8 cellular contexts compared by ENCODE assay signal in genomic region chr5:72955768-72956323, GRCh38. TPM values are rescaled to one million over a fixed set of nuclear protein-coding genes. Genes with fewer than 3 reads are reported as not detected.
DNase-seq lines count a peak whose midpoint lies in the region; ATAC-seq and TF ChIP-seq lines count a peak whose summit lies in the region.

Gene FCHO2, plus strand, starts transcription at chr5:72956041. Its CDS starts 56 bp downstream, at chr5:72956097.

- peak within 1 kb of the TSS; percentile 95 for H2AFZ ChIP-seq in OCI-LY7 (ENCODE audit: low read length)

- BruUV-seq in OCI-LY7 (replicated peaks; lab: Mats Ljungman, UMichigan), result no TSS peak

- H3K4me1 ChIP-seq in OCI-LY7 (ENCODE audit: insufficient read depth, low read length, poor library complexity, severe bottlenecking), result peaks cover 18% of the 10 kb centered on the region
- H3K4me1 ChIP-seq in mucosa of descending colon (ENCODE audit: low read depth), result peaks cover 12% of the 10 kb centered on the region

- POLR2A ChIA-PET in OCI-LY7 (lab: Charles Lee), result interaction anchor here (0.9 to 1.1 kb wide), 3 partner anchors 11 to 107 kb away, joined by 3 to 5 read pairs (median 3); no protein-coding TSS in a partner anchor

- DNase-seq in DMS114 treated with DMSO at 0.1 percent for 48 hours (lab: John Stamatoyannopoulos, UW; ENCODE audit: unreplicated experiment) (peak; percentile 90), HuH-7.5 (ENCODE audit: low spot score) (peak; percentile 90), OCI-LY7 (ENCODE audit: low spot score) (peak; percentile 95), activated T-cell treated with anti-CD3 and anti-CD28 coated beads for 48 hours (ENCODE audit: low read depth) (peak; percentile 93), epithelial cell of prostate (ENCODE audit: low read depth, low spot score) (peak; percentile 90), mucosa of descending colon (peak; percentile 99 to 100 (median 99))
- peak; percentile 93 to 95 for DNase-seq in stimulated activated CD8-positive, alpha-beta memory T cell treated with anti-CD3 and anti-CD28 coated beads, Interleukin-4, amount 100 ng/mL, for 1 hour (ENCODE audit: low read depth in 2 of 2, low spot score in 1 of 2)

- H3K9me3 ChIP-seq in OCI-LY7 (ENCODE audit: low read length) (no peaks in the 10 kb centered on the region), mucosa of descending colon (no peaks in the 10 kb centered on the region)

- H3K36me3 ChIP-seq in OCI-LY7 (ENCODE audit: insufficient read depth, low read length), result no peaks in the 10 kb centered on the region
- H3K36me3 ChIP-seq in mucosa of descending colon (ENCODE audit: low read depth), result no peaks in the 10 kb centered on the region

- CTCF ChIA-PET in OCI-LY7 (lab: Charles Lee; ENCODE audit: unreplicated experiment), result interaction anchor here (0.6 kb wide), 1 partner anchor 327 kb away, joined by 3 read pairs; no protein-coding TSS in a partner anchor

- intact Hi-C loops in OCI-LY7 (cut with micrococcal nuclease; ENCODE audit: unreplicated experiment) (loop anchor here (5.0 kb wide), 4 partner anchors 139 to 541 kb away; partner anchors contain the start of genes BTF3, FOXD1 and TNPO1), mucosa of descending colon (cut with DNase I, micrococcal nuclease) (no loop called here)

- TF ChIP-seq CTCF in OCI-LY7 (conservative IDR thresholded peaks at IDR 0.05; ENCODE audit: low read length) (peak; percentile 83), mucosa of descending colon (IDR thresholded peaks at IDR 0.05) (peak; percentile 72)

- H3K27ac ChIP-seq in OCI-LY7 (ENCODE audit: low read depth, low read length, poor library complexity, severe bottlenecking), result no peak within 1 kb of the TSS
- H3K27ac ChIP-seq in epithelial cell of prostate, result peak within 1 kb of the TSS; percentile 99

- H4K20me1 ChIP-seq in OCI-LY7 (ENCODE audit: insufficient read depth, low read length), result no peaks in the 10 kb centered on the region

- H3K9me2 ChIP-seq in OCI-LY7 (ENCODE audit: insufficient read depth, low read length), result no peaks in the 10 kb centered on the region

- ATAC-seq in GM21528 (IDR thresholded peaks at IDR 0.05; ENCODE audit: low FRiP score, unreplicated experiment) (peak; percentile 97), mucosa of descending colon (peak; percentile 94)

- peak within 1 kb of the TSS; percentile 77 for H3K4me3 ChIP-seq in OCI-LY7 (ENCODE audit: low read depth, low read length, poor library complexity, severe bottlenecking)
- peak within 1 kb of the TSS; percentile 82 for H3K4me3 ChIP-seq in mucosa of descending colon

- H3K4me2 ChIP-seq in OCI-LY7 (ENCODE audit: low read length), result peak within 1 kb of the TSS; percentile 84

- no peaks in the 10 kb centered on the region; the same call in 1 of the 2 replicates for H3K79me2 ChIP-seq in OCI-LY7 (ENCODE audit: insufficient read depth, low read depth, low read length)

RNA-seq across cellular contexts. Expression of gene FCHO2, which starts in this region (rescaled TPM):
- 3.4 and 7.8 TPM in 2 replicates for total RNA-seq in OCI-LY7 (2014; rRNA removed; shearing (Covaris generic))
- total RNA-seq in OCI-LY7 (2022) (7.2 TPM in 2 replicates), mucosa of descending colon (10 to 100 TPM; 49.5 to 57.6 (median 56.7) TPM)

Comparison
In these comparisons a context has a peak if more than half of its experiments do, and no peak if none do; other contexts are left out.
1. RNA of gene FCHO2 (total RNA-seq): 49.5 to 57.6 TPM in mucosa of descending colon; 3.4 to 7.8 TPM in OCI-LY7; every median in the first group is over 4 times any median in the second.
2. Peak in every context shown above with its lines, with median percentiles within 50 percentile points of each other: DNase-seq.